In the genomic region with DNA sequence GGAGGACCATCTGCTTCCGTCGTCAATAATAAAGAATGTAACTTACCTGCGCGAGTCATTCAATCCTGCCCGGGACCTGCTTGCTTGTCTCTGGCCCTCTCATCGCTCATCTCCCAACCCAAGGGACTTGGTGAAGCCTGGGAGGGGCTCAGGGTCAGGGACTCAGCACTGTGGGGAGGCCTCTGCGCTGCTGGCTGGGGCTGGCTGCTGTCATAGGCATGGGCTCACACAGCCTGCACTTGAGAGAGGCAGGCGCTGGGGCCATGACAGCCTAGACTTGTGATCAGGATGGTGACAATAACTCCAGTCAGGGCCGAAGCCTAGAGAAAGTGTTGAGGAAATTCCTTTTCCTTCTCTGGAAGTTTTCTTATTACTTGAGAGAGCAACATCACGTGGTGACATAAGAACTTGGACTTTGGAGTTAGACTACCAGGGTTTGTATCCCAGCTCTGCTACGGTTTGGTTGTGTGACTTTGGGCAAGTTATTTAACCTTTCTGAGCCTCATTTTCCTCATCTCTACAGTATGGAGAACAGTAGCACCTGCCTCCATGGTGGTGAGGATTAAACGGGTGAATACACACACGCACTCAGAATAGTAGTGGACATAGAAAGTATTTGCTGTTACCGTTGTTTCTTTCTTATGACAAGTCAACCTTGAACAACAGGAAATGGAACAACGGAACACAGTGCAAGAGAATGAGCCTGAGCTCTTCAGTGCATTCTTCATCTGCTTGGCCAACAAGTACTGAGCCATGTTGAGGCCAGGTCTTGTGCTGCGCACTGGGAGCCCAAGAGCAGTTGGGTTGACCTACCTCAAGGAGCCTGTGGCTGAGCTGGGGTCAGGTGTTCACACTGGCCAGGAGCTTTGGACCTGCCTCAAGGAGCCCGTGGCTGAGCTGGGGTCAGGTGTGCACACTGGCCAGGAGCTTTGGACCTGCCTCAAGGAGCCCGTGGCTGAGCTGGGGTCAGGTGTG, we compare ENCODE assay signal across 10 cellular contexts.
DNase-seq lines count a peak whose midpoint lies in the region; ATAC-seq and TF ChIP-seq lines count a peak whose summit lies in the region.
"Had no signal": no experiment of that assay in that cellular context is flagged by ENCODE, and none has a peak within 500 bp of the region (broad histone marks: within the 10 kb centered on the region; RNA-seq: fewer than 3 reads in every experiment).

No MANE protein-coding gene starts in this region.

- 91% methylated on average over 18 of the region's 18 CpGs for WGBS in right cardiac atrium

- DNase-seq in right atrium auricular region (ENCODE audit: low spot score), result peak; percentile 56
- DNase-seq in right cardiac atrium, result no peak
- peak in 2 of 3 donors; percentile 13 to 59 for DNase-seq in Peyer's patch
- no peak for DNase-seq in effector memory CD4-positive, alpha-beta T cell
- no peak for DNase-seq in GM19240 (ENCODE audit: insufficient read length, low spot score)
- DNase-seq in activated naive CD4-positive, alpha-beta T cell treated with anti-CD3 and anti-CD28 coated beads for 36 hours, result no peak
- DNase-seq: NCI-H446 treated with DMSO at 0.1 percent for 48 hours had no signal

- H3K4me3 Mint-ChIP-seq in activated naive CD4-positive, alpha-beta T cell treated with anti-CD3 and anti-CD28 coated beads for 36 hours, result no peak overlapping the region
- H3K4me3 Mint-ChIP-seq: activated naive CD8-positive, alpha-beta T cell had no signal

- H3K4me1 ChIP-seq in right atrium auricular region (peaks cover 0 to 19% of the 10 kb centered on the region in 2 donors), right cardiac atrium (ENCODE audit: control insufficient read depth, insufficient read depth, low read length) (no peaks in the 10 kb centered on the region), Peyer's patch (peaks cover 0 to 4% (median 2%) of the 10 kb centered on the region in 4 donors)
- H3K4me1 ChIP-seq in effector memory CD4-positive, alpha-beta T cell (ENCODE audit: control insufficient read depth, insufficient read depth, low read length, poor library complexity, severe bottlenecking), result no peaks in the 10 kb centered on the region

- H3K9me3 ChIP-seq in right atrium auricular region (no peaks in the 10 kb centered on the region), right cardiac atrium (ENCODE audit: control insufficient read depth, low read length) (no peaks in the 10 kb centered on the region), Peyer's patch (no peaks in the 10 kb centered on the region)
- H3K9me3 ChIP-seq in effector memory CD4-positive, alpha-beta T cell (ENCODE audit: control insufficient read depth, low read length), result no peaks in the 10 kb centered on the region

- no peaks in the 10 kb centered on the region for H3K36me3 ChIP-seq in right atrium auricular region
- H3K36me3 ChIP-seq in Peyer's patch, result peaks cover 0 to 4% (median 0%) of the 10 kb centered on the region in 3 donors
- peaks cover 14% of the 10 kb centered on the region for H3K36me3 ChIP-seq in effector memory CD4-positive, alpha-beta T cell (ENCODE audit: control insufficient read depth, insufficient read depth, low read length)

- no peaks in the 10 kb centered on the region for H3K9me3 Mint-ChIP-seq in activated naive CD4-positive, alpha-beta T cell treated with anti-CD3 and anti-CD28 coated beads for 36 hours

- TF ChIP-seq CTCF in right atrium auricular region (IDR thresholded peaks at IDR 0.05) (no peak), Peyer's patch (IDR thresholded peaks at IDR 0.05) (no peak)

- H3K4me3 ChIP-seq in right atrium auricular region (no peak overlapping the region), right cardiac atrium (ENCODE audit: low read length) (no peak overlapping the region), Peyer's patch (no peak overlapping the region)
- no peak overlapping the region for H3K4me3 ChIP-seq in effector memory CD4-positive, alpha-beta T cell (ENCODE audit: insufficient read depth, low read depth, low read length, poor library complexity, severe bottlenecking)

- no peaks in the 10 kb centered on the region for H3K27me3 Mint-ChIP-seq in activated naive CD4-positive, alpha-beta T cell treated with anti-CD3 and anti-CD28 coated beads for 36 hours (ENCODE audit: low read depth)
- H3K27me3 Mint-ChIP-seq: activated naive CD8-positive, alpha-beta T cell had no signal

- no peak for TF ChIP-seq POLR2A in Peyer's patch (IDR thresholded peaks at IDR 0.05)

- ATAC-seq in right cardiac atrium, result no peak
- peak; percentile 81 for ATAC-seq in HG02885 (IDR thresholded peaks at IDR 0.05; ENCODE audit: poor library complexity, unreplicated experiment)
- ATAC-seq in HG03196 (IDR thresholded peaks at IDR 0.05; ENCODE audit: unreplicated experiment), result no peak

- intact Hi-C loops in right cardiac atrium (cut with DNase I), result loop anchor here in 1 of 4 donors (10.0 kb wide), 1 partner anchor 105 kb away; no protein-coding TSS in a partner anchor
- intact Hi-C loops in activated naive CD4-positive, alpha-beta T cell treated with anti-CD3 and anti-CD28 coated beads for 36 hours (cut with micrococcal nuclease), result no loop called here

- H3K27me3 ChIP-seq in right atrium auricular region, result no peaks in the 10 kb centered on the region
- H3K27me3 ChIP-seq in right cardiac atrium (ENCODE audit: control insufficient read depth, insufficient read depth), result no peaks in the 10 kb centered on the region
- H3K27me3 ChIP-seq in Peyer's patch, result no peaks in the 10 kb centered on the region
- H3K27me3 ChIP-seq in effector memory CD4-positive, alpha-beta T cell (replicated peaks; ENCODE audit: control insufficient read depth, insufficient read depth, low read length, poor library complexity, severe bottlenecking), result no peaks in the 10 kb centered on the region

- no peak overlapping the region for H3K27ac Mint-ChIP-seq in activated naive CD4-positive, alpha-beta T cell treated with anti-CD3 and anti-CD28 coated beads for 36 hours
- H3K27ac Mint-ChIP-seq: activated naive CD8-positive, alpha-beta T cell had no signal

- H3K4me1 Mint-ChIP-seq in activated naive CD4-positive, alpha-beta T cell treated with anti-CD3 and anti-CD28 coated beads for 36 hours (ENCODE audit: low read depth), result peaks cover 15% of the 10 kb centered on the region

- H3K36me3 Mint-ChIP-seq in activated naive CD4-positive, alpha-beta T cell treated with anti-CD3 and anti-CD28 coated beads for 36 hours (ENCODE audit: low read depth), result peaks cover 8% of the 10 kb centered on the region
- H3K36me3 Mint-ChIP-seq: activated naive CD8-positive, alpha-beta T cell had no signal

- H3K27ac ChIP-seq in right atrium auricular region, result no peak overlapping the region
- H3K27ac ChIP-seq in right cardiac atrium (ENCODE audit: low read length), result no peak overlapping the region
- peak overlapping the region; percentile 7 to 77 (median 46) for H3K27ac ChIP-seq in Peyer's patch
- H3K27ac ChIP-seq in effector memory CD4-positive, alpha-beta T cell (ENCODE audit: insufficient read depth, low read length, poor library complexity, severe bottlenecking), result no peak overlapping the region

- CTCF ChIA-PET in activated naive CD4-positive, alpha-beta T cell treated with anti-CD3 and anti-CD28 coated beads for 36 hours (lab: Charles Lee), result interaction anchor here (0.9 to 1.6 kb wide), 4 partner anchors 16 to 101 kb away, joined by 3 to 6 read pairs (median 4); no protein-coding TSS in a partner anchor

Comparison
In these comparisons a context has a peak if more than half of its experiments do, and no peak if none do; other contexts are left out.
1. DNase-seq: peak in right atrium auricular region (single experiment) and Peyer's patch (2 of 3); none in right cardiac atrium (0 of 3), effector memory CD4-positive, alpha-beta T cell (0 of 3), GM19240 (single experiment) and activated naive CD4-positive, alpha-beta T cell treated with anti-CD3 and anti-CD28 coated beads for 36 hours (single experiment).
2. H3K27ac ChIP-seq: peak in Peyer's patch (4 of 4); none in right atrium auricular region (0 of 2), right cardiac atrium (single experiment) and effector memory CD4-positive, alpha-beta T cell (single experiment).